Comparison of ENCODE assay signal across 8 cellular contexts in the genomic region with DNA sequence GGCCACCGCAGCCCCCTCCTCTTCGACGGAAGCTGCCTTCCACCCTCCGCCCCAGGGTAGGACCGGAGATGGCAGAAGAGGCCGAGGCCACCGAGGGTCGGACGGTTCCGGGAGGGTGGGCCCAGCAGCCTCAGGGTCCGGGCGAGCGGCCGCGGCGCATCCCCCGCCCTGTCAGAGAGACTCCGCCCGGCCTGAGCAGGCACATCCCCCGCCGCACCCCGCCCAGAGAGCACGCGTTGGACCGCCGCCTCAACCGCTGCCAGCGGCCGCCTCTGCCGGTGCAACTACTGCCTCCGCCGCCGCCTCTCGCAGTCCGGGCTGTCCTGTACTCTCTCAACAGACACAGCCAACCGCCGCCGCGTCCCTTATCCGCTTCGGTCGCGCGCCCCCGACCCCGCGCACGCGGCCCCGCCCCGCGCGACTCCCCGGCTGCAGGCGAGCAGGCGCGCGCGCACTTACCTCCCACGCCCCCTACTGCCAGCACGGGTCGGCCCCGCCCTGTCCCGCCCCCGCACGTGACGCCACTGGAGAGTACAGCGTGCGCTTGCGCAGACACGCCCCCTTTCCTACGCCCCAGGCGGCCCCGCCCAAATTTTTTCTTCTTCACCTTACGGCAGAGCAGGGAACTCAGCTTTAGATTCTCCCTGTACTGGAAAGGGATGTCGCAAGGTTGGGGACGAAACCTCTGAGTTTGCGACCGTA. TPM values are rescaled to one million over a fixed set of nuclear protein-coding genes. Genes with fewer than 3 reads are reported as not detected.
A peak's percentile ranks its signal among the peaks of the same experiment; 100 is the strongest.
DNase-seq lines count a peak whose midpoint lies in the region; ATAC-seq and TF ChIP-seq lines count a peak whose summit lies in the region.

A gene with protein sequence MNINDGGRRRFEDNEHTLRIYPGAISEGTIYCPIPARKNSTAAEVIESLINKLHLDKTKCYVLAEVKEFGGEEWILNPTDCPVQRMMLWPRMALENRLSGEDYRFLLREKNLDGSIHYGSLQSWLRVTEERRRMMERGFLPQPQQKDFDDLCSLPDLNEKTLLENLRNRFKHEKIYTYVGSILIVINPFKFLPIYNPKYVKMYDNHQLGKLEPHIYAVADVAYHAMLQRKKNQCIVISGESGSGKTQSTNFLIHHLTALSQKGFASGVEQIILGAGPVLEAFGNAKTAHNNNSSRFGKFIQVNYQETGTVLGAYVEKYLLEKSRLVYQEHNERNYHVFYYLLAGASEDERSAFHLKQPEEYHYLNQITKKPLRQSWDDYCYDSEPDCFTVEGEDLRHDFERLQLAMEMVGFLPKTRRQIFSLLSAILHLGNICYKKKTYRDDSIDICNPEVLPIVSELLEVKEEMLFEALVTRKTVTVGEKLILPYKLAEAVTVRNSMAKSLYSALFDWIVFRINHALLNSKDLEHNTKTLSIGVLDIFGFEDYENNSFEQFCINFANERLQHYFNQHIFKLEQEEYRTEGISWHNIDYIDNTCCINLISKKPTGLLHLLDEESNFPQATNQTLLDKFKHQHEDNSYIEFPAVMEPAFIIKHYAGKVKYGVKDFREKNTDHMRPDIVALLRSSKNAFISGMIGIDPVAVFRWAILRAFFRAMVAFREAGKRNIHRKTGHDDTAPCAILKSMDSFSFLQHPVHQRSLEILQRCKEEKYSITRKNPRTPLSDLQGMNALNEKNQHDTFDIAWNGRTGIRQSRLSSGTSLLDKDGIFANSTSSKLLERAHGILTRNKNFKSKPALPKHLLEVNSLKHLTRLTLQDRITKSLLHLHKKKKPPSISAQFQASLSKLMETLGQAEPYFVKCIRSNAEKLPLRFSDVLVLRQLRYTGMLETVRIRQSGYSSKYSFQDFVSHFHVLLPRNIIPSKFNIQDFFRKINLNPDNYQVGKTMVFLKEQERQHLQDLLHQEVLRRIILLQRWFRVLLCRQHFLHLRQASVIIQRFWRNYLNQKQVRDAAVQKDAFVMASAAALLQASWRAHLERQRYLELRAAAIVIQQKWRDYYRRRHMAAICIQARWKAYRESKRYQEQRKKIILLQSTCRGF (N-terminal part only) (minus strand): TSS at position 453 of the 702 bp plus-strand sequence. CDS start 71,587 bp downstream, outside the sequence.

- peak within 1 kb of the TSS; percentile 96 for H3K4me3 ChIP-seq in BJ (ENCODE audit: low read depth, low read length)

- DNase-seq in BJ (ENCODE audit: low read depth) (peak; percentile 88), NCI-H748 treated with DMSO at 0.1 percent for 48 hours (lab: John Stamatoyannopoulos, UW) (peak; percentile 87), dedifferentiated amniotic fluid mesenchymal stem cell (ENCODE audit: extremely low spot score) (peak; percentile 92), left colon (peak; percentile 96 to 99)
- peak; percentile 99 to 100 for DNase-seq in activated CD4-positive, alpha-beta T cell treated with anti-CD3 and anti-CD28 coated beads, Interleukin-2, amount 50 U/mL, for 24 hours (ENCODE audit: low read depth in 1 of 2, low spot score in 1 of 2)
- DNase-seq in stimulated activated CD4-positive, alpha-beta T cell treated with anti-CD3 and anti-CD28 coated beads, Interleukin-1b, Interleukin-23, amount 100 ng/mL, for 4 hours (ENCODE audit: low read depth in 2 of 2) = peak; percentile 99 to 100

- TF ChIP-seq CTCF in BJ (IDR thresholded peaks at IDR 0.05; ENCODE audit: insufficient read depth, low read depth, low read length) = no peak

- CTCF ChIA-PET in BJ (lab: Yijun Ruan, JAX) = interaction anchor here (0.5 kb wide), 2 partner anchors 40 to 59 kb away, joined by 3 to 4 read pairs; no protein-coding TSS in a partner anchor

- H3K36me3 ChIP-seq in BJ (ENCODE audit: control insufficient read depth, insufficient read depth, low read length) = no peaks in the 10 kb centered on the region

- ATAC-seq in GM19397 (IDR thresholded peaks at IDR 0.05; ENCODE audit: unreplicated experiment) (peak; percentile 73), HG03565 (IDR thresholded peaks at IDR 0.05; ENCODE audit: unreplicated experiment) (peak; percentile 66), left colon (peak; percentile 79)

- no peaks in the 10 kb centered on the region for H3K27me3 ChIP-seq in BJ (ENCODE audit: control insufficient read depth, insufficient read depth, low read length)

- intact Hi-C loops in left colon (cut with DNase I, micrococcal nuclease) = no loop called here

- POLR2A ChIA-PET in BJ (lab: Charles Lee) = no interaction called here

RNA-seq across cellular contexts. Expression of the gene that starts here (rescaled TPM):
- polyA plus RNA-seq in BJ (2011; rRNA removed) = 13.1 and 16.4 TPM in 2 replicates
- polyA minus RNA-seq in BJ (2011; rRNA and poly(A)+ RNA removed) = 37.4 and 40.3 TPM in 2 replicates
- total RNA-seq in left colon = 10 to 100 TPM; 43.1 to 45.6 TPM

Comparison
In these comparisons a context has a peak if more than half of its experiments do, and no peak if none do; other contexts are left out.
1. Peak in every context shown above with its lines: DNase-seq, ATAC-seq and H3K4me3 ChIP-seq.